20 cellular contexts compared by ENCODE assay signal in genomic region chr11:115420524-115420923, GRCh38.
A peak's percentile ranks its signal among the peaks of the same experiment; 100 is the strongest.
DNase-seq lines count a peak whose midpoint lies in the region; ATAC-seq and TF ChIP-seq lines count a peak whose summit lies in the region.
"Had no signal": no experiment of that assay in that cellular context is flagged by ENCODE, and none has a peak within 500 bp of the region (broad histone marks: within the 10 kb centered on the region; RNA-seq: fewer than 3 reads in every experiment).

No MANE protein-coding gene starts in this region.

- H3K4me3 ChIP-seq in HEK293 (ENCODE audit: low read depth, low read length) (no peak overlapping the region), OCI-LY3 (ENCODE audit: low read length) (peak overlapping the region; percentile 7; the same call in 1 of the 2 replicates), uterus (no peak overlapping the region)
- H3K4me3 ChIP-seq: tibial nerve had no signal

- no peak overlapping the region for H3K9ac ChIP-seq in OCI-LY3 (ENCODE audit: low read length)

- TF ChIP-seq POLR2A in uterus (IDR thresholded peaks at IDR 0.05): no peak

- intact Hi-C loops in uterus (cut with DNase I; ENCODE audit: low total_unique reads): no loop called here
- intact Hi-C loops in activated T-helper 1 cell treated with anti-CD3 and anti-CD28 coated beads, Interleukin-12 subunit alpha, Interleukin-12 subunit beta, Interleukin-2, Interleukin-4 antibody, amounts not matched to agents 30 ng/mL and 10 ng/mL and 1 ng/mL, durations not matched to agents 14 hours and 24 hours and 36 hours (cut with micrococcal nuclease): no loop called here
- intact Hi-C loops in activated T-helper 2 cell treated with anti-CD3 and anti-CD28 coated beads, Interferon-gamma antibody, Interleukin-2, Interleukin-4, amounts not matched to agents 10 μg/mL and 5 μg/mL and 100 μg/mL, durations not matched to agents 14 hours and 24 hours and 36 hours (cut with micrococcal nuclease): no loop called here

- peaks cover 27% of the 10 kb centered on the region; the same call in 1 of the 2 replicates for H3K27me3 ChIP-seq in OCI-LY3 (ENCODE audit: low read depth, low read length)
- H3K27me3 ChIP-seq in uterus: no peaks in the 10 kb centered on the region
- H3K27me3 ChIP-seq: tibial nerve had no signal

- H3K27ac Mint-ChIP-seq in activated T-helper 1 cell treated with anti-CD3 and anti-CD28 coated beads, Interleukin-12 subunit alpha, Interleukin-12 subunit beta, Interleukin-2, Interleukin-4 antibody, amounts not matched to agents 30 ng/mL and 10 ng/mL and 1 ng/mL, durations not matched to agents 14 hours and 24 hours and 36 hours: no peak overlapping the region
- no peak overlapping the region for H3K27ac Mint-ChIP-seq in activated T-helper 2 cell treated with anti-CD3 and anti-CD28 coated beads, Interferon-gamma antibody, Interleukin-2, Interleukin-4, amounts not matched to agents 10 μg/mL and 5 μg/mL and 100 μg/mL, durations not matched to agents 14 hours and 24 hours and 36 hours
- H3K27ac Mint-ChIP-seq: activated CD4-positive, alpha-beta memory T cell treated with anti-CD3 and anti-CD28 coated beads, Interleukin-2, amount 10 ng/mL, durations not matched to agents 7 days and 5 days; activated naive CD4-positive, alpha-beta T cell treated with anti-CD3 and anti-CD28 coated beads, Interleukin-2, amount 10 ng/mL, durations not matched to agents 7 days and 5 days; HFFc6 had no signal

- no peaks in the 10 kb centered on the region for H3K79me2 ChIP-seq in OCI-LY3 (ENCODE audit: low read length)

- H3K4me1 ChIP-seq in HEK293 (ENCODE audit: control insufficient read depth, insufficient read depth, low read length): peaks cover 16% of the 10 kb centered on the region
- peaks cover 48% of the 10 kb centered on the region for H3K4me1 ChIP-seq in OCI-LY3 (ENCODE audit: low read length)
- H3K4me1 ChIP-seq in uterus: no peaks in the 10 kb centered on the region
- H3K4me1 ChIP-seq: tibial nerve had no signal

- peaks cover 2% of the 10 kb centered on the region for H3K27me3 Mint-ChIP-seq in activated T-helper 1 cell treated with anti-CD3 and anti-CD28 coated beads, Interleukin-12 subunit alpha, Interleukin-12 subunit beta, Interleukin-2, Interleukin-4 antibody, amounts not matched to agents 30 ng/mL and 10 ng/mL and 1 ng/mL, durations not matched to agents 14 hours and 24 hours and 36 hours (ENCODE audit: insufficient read depth)
- no peaks in the 10 kb centered on the region for H3K27me3 Mint-ChIP-seq in activated T-helper 2 cell treated with anti-CD3 and anti-CD28 coated beads, Interferon-gamma antibody, Interleukin-2, Interleukin-4, amounts not matched to agents 10 μg/mL and 5 μg/mL and 100 μg/mL, durations not matched to agents 14 hours and 24 hours and 36 hours (ENCODE audit: low read depth)
- H3K27me3 Mint-ChIP-seq: activated CD4-positive, alpha-beta memory T cell treated with anti-CD3 and anti-CD28 coated beads, Interleukin-2, amount 10 ng/mL, durations not matched to agents 7 days and 5 days; activated naive CD4-positive, alpha-beta T cell treated with anti-CD3 and anti-CD28 coated beads, Interleukin-2, amount 10 ng/mL, durations not matched to agents 7 days and 5 days had no signal

- DNase-seq in DMS153 (lab: John Stamatoyannopoulos, UW) (peak; percentile 77), NCI-H345 (lab: John Stamatoyannopoulos, UW) (peak; percentile 80), uterus (no peak)
- no peak for DNase-seq in activated T-helper 1 cell treated with anti-CD3 and anti-CD28 coated beads, Interleukin-12 subunit alpha, Interleukin-12 subunit beta, Interleukin-2, Interleukin-4 antibody, amounts not matched to agents 30 ng/mL and 10 ng/mL and 1 ng/mL, durations not matched to agents 14 hours and 24 hours and 36 hours (ENCODE audit: low spot score)
- DNase-seq in activated T-helper 2 cell treated with anti-CD3 and anti-CD28 coated beads, Interferon-gamma antibody, Interleukin-2, Interleukin-4, amounts not matched to agents 10 μg/mL and 5 μg/mL and 100 μg/mL, durations not matched to agents 14 hours and 24 hours and 36 hours (ENCODE audit: low spot score): no peak
- DNase-seq: activated CD4-positive, alpha-beta memory T cell treated with anti-CD3 and anti-CD28 coated beads, Interleukin-2, amount 10 ng/mL, durations not matched to agents 7 days and 5 days; activated naive CD4-positive, alpha-beta T cell treated with anti-CD3 and anti-CD28 coated beads, Interleukin-2, amount 10 ng/mL, durations not matched to agents 7 days and 5 days; activated T-cell treated with anti-CD3 and anti-CD28 coated beads for 4 hours; central memory CD4-positive, alpha-beta T cell; HFFc6; hippocampal formation; NCI-H1694 treated with DMSO at 0.1 percent for 48 hours; RPMI8226; stimulated activated naive CD4-positive, alpha-beta T cell treated with Interleukin-2 at 50 U/mL for 16 hours; T1000 had no signal

- H3K4me2 ChIP-seq in OCI-LY3 (ENCODE audit: low read length): peak overlapping the region; percentile 78

- CTCF ChIA-PET in HEK293 (lab: Yijun Ruan, JAX): interaction anchor here (1.1 to 1.7 kb wide), 2 partner anchors 11 to 161 kb away, joined by 4 to 5 read pairs; no protein-coding TSS in a partner anchor

- H3K4me3 Mint-ChIP-seq in activated T-helper 1 cell treated with anti-CD3 and anti-CD28 coated beads, Interleukin-12 subunit alpha, Interleukin-12 subunit beta, Interleukin-2, Interleukin-4 antibody, amounts not matched to agents 30 ng/mL and 10 ng/mL and 1 ng/mL, durations not matched to agents 14 hours and 24 hours and 36 hours: no peak overlapping the region
- H3K4me3 Mint-ChIP-seq in activated T-helper 2 cell treated with anti-CD3 and anti-CD28 coated beads, Interferon-gamma antibody, Interleukin-2, Interleukin-4, amounts not matched to agents 10 μg/mL and 5 μg/mL and 100 μg/mL, durations not matched to agents 14 hours and 24 hours and 36 hours (ENCODE audit: low read depth): no peak overlapping the region
- H3K4me3 Mint-ChIP-seq: activated CD4-positive, alpha-beta memory T cell treated with anti-CD3 and anti-CD28 coated beads, Interleukin-2, amount 10 ng/mL, durations not matched to agents 7 days and 5 days; activated naive CD4-positive, alpha-beta T cell treated with anti-CD3 and anti-CD28 coated beads, Interleukin-2, amount 10 ng/mL, durations not matched to agents 7 days and 5 days; HFFc6 had no signal

- no peaks in the 10 kb centered on the region for H3K4me1 Mint-ChIP-seq in activated T-helper 1 cell treated with anti-CD3 and anti-CD28 coated beads, Interleukin-12 subunit alpha, Interleukin-12 subunit beta, Interleukin-2, Interleukin-4 antibody, amounts not matched to agents 30 ng/mL and 10 ng/mL and 1 ng/mL, durations not matched to agents 14 hours and 24 hours and 36 hours (ENCODE audit: low read depth)
- H3K4me1 Mint-ChIP-seq in activated T-helper 2 cell treated with anti-CD3 and anti-CD28 coated beads, Interferon-gamma antibody, Interleukin-2, Interleukin-4, amounts not matched to agents 10 μg/mL and 5 μg/mL and 100 μg/mL, durations not matched to agents 14 hours and 24 hours and 36 hours (ENCODE audit: low read depth): no peaks in the 10 kb centered on the region
- H3K4me1 Mint-ChIP-seq: activated CD4-positive, alpha-beta memory T cell treated with anti-CD3 and anti-CD28 coated beads, Interleukin-2, amount 10 ng/mL, durations not matched to agents 7 days and 5 days; activated naive CD4-positive, alpha-beta T cell treated with anti-CD3 and anti-CD28 coated beads, Interleukin-2, amount 10 ng/mL, durations not matched to agents 7 days and 5 days had no signal

- POLR2A ChIA-PET in HEK293 (lab: Yijun Ruan, JAX): no interaction called here

- no peaks in the 10 kb centered on the region for H4K20me1 ChIP-seq in OCI-LY3 (ENCODE audit: insufficient read depth, low read length)

- H3K9me3 Mint-ChIP-seq in activated T-helper 1 cell treated with anti-CD3 and anti-CD28 coated beads, Interleukin-12 subunit alpha, Interleukin-12 subunit beta, Interleukin-2, Interleukin-4 antibody, amounts not matched to agents 30 ng/mL and 10 ng/mL and 1 ng/mL, durations not matched to agents 14 hours and 24 hours and 36 hours: no peaks in the 10 kb centered on the region
- no peaks in the 10 kb centered on the region for H3K9me3 Mint-ChIP-seq in activated T-helper 2 cell treated with anti-CD3 and anti-CD28 coated beads, Interferon-gamma antibody, Interleukin-2, Interleukin-4, amounts not matched to agents 10 μg/mL and 5 μg/mL and 100 μg/mL, durations not matched to agents 14 hours and 24 hours and 36 hours
- H3K9me3 Mint-ChIP-seq: activated CD4-positive, alpha-beta memory T cell treated with anti-CD3 and anti-CD28 coated beads, Interleukin-2, amount 10 ng/mL, durations not matched to agents 7 days and 5 days; activated naive CD4-positive, alpha-beta T cell treated with anti-CD3 and anti-CD28 coated beads, Interleukin-2, amount 10 ng/mL, durations not matched to agents 7 days and 5 days had no signal

- H3K36me3 ChIP-seq in HEK293 (ENCODE audit: control insufficient read depth in 2 of 2, insufficient read depth in 1 of 2, low read length in 2 of 2): no peaks in the 10 kb centered on the region
- no peaks in the 10 kb centered on the region for H3K36me3 ChIP-seq in OCI-LY3 (replicated peaks; ENCODE audit: low read depth, low read length)
- H3K36me3 ChIP-seq in uterus: no peaks in the 10 kb centered on the region
- H3K36me3 ChIP-seq: tibial nerve had no signal

- H2AFZ ChIP-seq in OCI-LY3 (ENCODE audit: low read depth, low read length): no peak overlapping the region

- ATAC-seq in GM19035 (IDR thresholded peaks at IDR 0.05; ENCODE audit: unreplicated experiment): no peak
- ATAC-seq: HepG2 had no signal

- TF ChIP-seq CTCF in HEK293 (tag by site-specific recombination; IDR thresholded peaks at IDR 0.05) (no peak), OCI-LY3 (IDR thresholded peaks at IDR 0.05; ENCODE audit: low read depth, low read length) (no peak), uterus (IDR thresholded peaks at IDR 0.05) (no peak)

- H3K36me3 Mint-ChIP-seq in activated T-helper 1 cell treated with anti-CD3 and anti-CD28 coated beads, Interleukin-12 subunit alpha, Interleukin-12 subunit beta, Interleukin-2, Interleukin-4 antibody, amounts not matched to agents 30 ng/mL and 10 ng/mL and 1 ng/mL, durations not matched to agents 14 hours and 24 hours and 36 hours (ENCODE audit: low read depth): no peaks in the 10 kb centered on the region
- no peaks in the 10 kb centered on the region for H3K36me3 Mint-ChIP-seq in activated T-helper 2 cell treated with anti-CD3 and anti-CD28 coated beads, Interferon-gamma antibody, Interleukin-2, Interleukin-4, amounts not matched to agents 10 μg/mL and 5 μg/mL and 100 μg/mL, durations not matched to agents 14 hours and 24 hours and 36 hours (ENCODE audit: low read depth)
- H3K36me3 Mint-ChIP-seq: activated naive CD4-positive, alpha-beta T cell treated with anti-CD3 and anti-CD28 coated beads, Interleukin-2, amount 10 ng/mL, durations not matched to agents 7 days and 5 days had no signal

- H3K9me3 ChIP-seq in HEK293 (ENCODE audit: control insufficient read depth, insufficient read depth, low read depth, low read length) (no peaks in the 10 kb centered on the region), OCI-LY3 (ENCODE audit: insufficient read depth, low read length) (no peaks in the 10 kb centered on the region), uterus (no peaks in the 10 kb centered on the region)
- H3K9me3 ChIP-seq: tibial nerve had no signal

- H3K27ac ChIP-seq in HEK293 (ENCODE audit: extremely low read depth, low read depth, low read length): no peak overlapping the region
- no peak overlapping the region for H3K27ac ChIP-seq in OCI-LY3 (ENCODE audit: low read length)
- H3K27ac ChIP-seq in uterus: no peak overlapping the region
- H3K27ac ChIP-seq: tibial nerve had no signal

Comparison
In these comparisons a context has a peak if more than half of its experiments do, and no peak if none do; other contexts are left out.
1. DNase-seq: peak in DMS153 (single experiment) and NCI-H345 (single experiment); none in uterus (0 of 2), activated T-helper 1 cell treated with anti-CD3 and anti-CD28 coated beads, Interleukin-12 subunit alpha, Interleukin-12 subunit beta, Interleukin-2, Interleukin-4 antibody, amounts not matched to agents 30 ng/mL and 10 ng/mL and 1 ng/mL, durations not matched to agents 14 hours and 24 hours and 36 hours (single experiment) and activated T-helper 2 cell treated with anti-CD3 and anti-CD28 coated beads, Interferon-gamma antibody, Interleukin-2, Interleukin-4, amounts not matched to agents 10 μg/mL and 5 μg/mL and 100 μg/mL, durations not matched to agents 14 hours and 24 hours and 36 hours (single experiment).